ENCODE assay signal across 1 cellular context in the genomic region with DNA sequence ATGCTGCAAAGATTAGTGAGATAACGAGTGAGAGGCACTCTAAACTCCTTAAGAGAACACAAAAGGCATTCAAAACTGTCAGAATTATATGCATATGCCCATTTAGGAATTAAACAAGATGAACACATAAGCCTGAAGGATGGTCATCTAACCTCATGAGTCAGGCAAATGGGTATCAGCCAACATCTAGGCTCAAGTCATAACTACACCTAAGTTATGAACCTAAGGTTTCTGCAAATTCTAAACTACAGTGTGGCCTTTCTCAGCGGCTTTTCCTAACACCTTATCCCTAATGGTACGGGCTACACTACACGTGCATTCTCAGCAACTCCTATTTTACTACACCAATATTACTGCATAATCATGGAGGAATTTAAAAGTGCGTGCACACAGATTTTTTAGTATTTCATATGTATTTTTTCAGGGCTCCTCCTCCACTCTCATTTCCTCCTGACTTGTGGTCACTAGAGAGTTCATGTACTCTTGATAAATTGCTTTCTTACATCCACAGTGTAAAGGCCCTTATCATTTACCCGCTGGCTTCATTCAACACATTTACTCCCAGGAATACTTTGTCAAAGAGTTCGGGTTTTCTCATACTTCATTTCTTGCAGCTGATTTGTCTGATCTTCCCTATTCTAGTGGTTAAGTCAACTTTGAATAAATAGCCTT.
TF ChIP-seq lines count a peak whose summit lies in the region.

No MANE protein-coding gene starts in this region.

TF ChIP-seq in GM23338, 12 proteins besides CTCF, POLR2A, EP300 and RAD21 (continued from another document):
- TF ChIP-seq, protein P1, sequence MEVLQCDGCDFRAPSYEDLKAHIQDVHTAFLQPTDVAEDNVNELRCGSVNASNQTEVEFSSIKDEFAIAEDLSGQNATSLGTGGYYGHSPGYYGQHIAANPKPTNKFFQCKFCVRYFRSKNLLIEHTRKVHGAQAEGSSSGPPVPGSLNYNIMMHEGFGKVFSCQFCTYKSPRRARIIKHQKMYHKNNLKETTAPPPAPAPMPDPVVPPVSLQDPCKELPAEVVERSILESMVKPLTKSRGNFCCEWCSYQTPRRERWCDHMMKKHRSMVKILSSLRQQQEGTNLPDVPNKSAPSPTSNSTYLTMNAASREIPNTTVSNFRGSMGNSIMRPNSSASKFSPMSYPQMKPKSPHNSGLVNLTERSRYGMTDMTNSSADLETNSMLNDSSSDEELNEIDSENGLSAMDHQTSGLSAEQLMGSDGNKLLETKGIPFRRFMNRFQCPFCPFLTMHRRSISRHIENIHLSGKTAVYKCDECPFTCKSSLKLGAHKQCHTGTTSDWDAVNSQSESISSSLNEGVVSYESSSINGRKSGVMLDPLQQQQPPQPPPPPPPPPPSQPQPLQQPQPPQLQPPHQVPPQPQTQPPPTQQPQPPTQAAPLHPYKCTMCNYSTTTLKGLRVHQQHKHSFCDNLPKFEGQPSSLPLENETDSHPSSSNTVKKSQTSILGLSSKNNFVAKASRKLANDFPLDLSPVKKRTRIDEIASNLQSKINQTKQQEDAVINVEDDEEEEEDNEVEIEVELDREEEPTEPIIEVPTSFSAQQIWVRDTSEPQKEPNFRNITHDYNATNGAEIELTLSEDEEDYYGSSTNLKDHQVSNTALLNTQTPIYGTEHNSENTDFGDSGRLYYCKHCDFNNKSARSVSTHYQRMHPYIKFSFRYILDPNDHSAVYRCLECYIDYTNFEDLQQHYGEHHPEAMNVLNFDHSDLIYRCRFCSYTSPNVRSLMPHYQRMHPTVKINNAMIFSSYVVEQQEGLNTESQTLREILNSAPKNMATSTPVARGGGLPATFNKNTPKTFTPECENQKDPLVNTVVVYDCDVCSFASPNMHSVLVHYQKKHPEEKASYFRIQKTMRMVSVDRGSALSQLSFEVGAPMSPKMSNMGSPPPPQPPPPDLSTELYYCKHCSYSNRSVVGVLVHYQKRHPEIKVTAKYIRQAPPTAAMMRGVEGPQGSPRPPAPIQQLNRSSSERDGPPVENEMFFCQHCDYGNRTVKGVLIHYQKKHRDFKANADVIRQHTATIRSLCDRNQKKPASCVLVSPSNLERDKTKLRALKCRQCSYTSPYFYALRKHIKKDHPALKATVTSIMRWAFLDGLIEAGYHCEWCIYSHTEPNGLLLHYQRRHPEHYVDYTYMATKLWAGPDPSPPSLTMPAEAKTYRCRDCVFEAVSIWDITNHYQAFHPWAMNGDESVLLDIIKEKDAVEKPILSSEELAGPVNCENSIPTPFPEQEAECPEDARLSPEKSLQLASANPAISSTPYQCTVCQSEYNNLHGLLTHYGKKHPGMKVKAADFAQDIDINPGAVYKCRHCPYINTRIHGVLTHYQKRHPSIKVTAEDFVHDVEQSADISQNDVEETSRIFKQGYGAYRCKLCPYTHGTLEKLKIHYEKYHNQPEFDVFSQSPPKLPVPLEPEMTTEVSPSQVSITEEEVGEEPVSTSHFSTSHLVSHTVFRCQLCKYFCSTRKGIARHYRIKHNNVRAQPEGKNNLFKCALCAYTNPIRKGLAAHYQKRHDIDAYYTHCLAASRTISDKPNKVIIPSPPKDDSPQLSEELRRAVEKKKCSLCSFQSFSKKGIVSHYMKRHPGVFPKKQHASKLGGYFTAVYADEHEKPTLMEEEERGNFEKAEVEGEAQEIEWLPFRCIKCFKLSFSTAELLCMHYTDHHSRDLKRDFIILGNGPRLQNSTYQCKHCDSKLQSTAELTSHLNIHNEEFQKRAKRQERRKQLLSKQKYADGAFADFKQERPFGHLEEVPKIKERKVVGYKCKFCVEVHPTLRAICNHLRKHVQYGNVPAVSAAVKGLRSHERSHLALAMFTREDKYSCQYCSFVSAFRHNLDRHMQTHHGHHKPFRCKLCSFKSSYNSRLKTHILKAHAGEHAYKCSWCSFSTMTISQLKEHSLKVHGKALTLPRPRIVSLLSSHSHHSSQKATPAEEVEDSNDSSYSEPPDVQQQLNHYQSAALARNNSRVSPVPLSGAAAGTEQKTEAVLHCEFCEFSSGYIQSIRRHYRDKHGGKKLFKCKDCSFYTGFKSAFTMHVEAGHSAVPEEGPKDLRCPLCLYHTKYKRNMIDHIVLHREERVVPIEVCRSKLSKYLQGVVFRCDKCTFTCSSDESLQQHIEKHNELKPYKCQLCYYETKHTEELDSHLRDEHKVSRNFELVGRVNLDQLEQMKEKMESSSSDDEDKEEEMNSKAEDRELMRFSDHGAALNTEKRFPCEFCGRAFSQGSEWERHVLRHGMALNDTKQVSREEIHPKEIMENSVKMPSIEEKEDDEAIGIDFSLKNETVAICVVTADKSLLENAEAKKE (CRISPR knock-in tag; IDR thresholded peaks at IDR 0.05), result no peak
- TF ChIP-seq NANOG (IDR thresholded peaks at IDR 0.05; ENCODE audit: borderline replicate concordance) (no peak), JUNB (IDR thresholded peaks at IDR 0.05; ENCODE audit: unreplicated experiment) (no peak)
